ENCODE assay signal across 29 cellular contexts in the genomic region with DNA sequence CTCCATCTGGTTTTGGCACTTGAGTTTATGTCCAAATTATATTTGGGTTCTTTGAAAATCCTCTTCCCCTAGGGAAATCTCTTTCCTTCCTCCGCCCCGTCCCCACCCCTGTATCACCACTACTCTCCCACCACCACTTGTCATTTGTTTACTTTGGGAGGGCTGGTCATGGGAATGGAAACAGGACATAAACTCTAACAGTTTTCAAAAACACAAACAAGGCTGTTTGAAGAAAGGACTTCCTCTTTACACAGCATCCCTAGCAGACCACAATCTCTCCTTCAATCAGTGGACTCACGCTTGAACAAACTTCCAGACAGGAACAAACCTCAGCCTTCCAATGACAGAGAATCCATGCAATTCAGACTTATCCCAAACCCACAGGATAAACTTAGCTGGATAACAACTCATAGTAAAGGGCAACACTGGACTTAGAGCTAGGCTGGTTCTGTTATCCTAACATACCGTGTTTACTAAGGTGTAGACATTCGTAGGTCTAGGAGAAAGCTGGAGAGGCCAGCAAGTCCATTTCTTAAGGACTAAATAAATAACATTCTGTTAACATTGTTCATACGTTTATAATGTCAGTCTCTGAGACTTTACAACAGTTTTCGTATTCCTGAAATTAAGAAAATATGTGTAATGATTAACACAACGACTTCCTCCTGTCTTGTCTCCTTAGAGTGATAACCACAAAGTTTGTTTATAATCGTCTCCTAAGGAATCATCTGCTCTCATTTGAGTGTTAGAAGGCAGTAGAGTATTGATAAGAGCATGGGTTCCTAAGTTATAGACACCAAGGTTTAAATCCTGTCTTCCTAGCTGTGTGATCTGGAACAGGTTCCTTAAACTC. TPM values are rescaled to one million over a fixed set of nuclear protein-coding genes. Genes with fewer than 3 reads are reported as not detected.
DNase-seq lines count a peak whose midpoint lies in the region; ATAC-seq, FAIRE-seq and TF ChIP-seq lines count a peak whose summit lies in the region.
"Had no signal": no experiment of that assay in that cellular context is flagged by ENCODE, and none has a peak within 500 bp of the region (broad histone marks: within the 10 kb centered on the region; RNA-seq: fewer than 3 reads in every experiment).

No MANE protein-coding gene starts in this region.

- no peak overlapping the region for H2AFZ ChIP-seq in GM12878 (ENCODE audit: control insufficient read depth, low read depth, low read length)

- SMC1A ChIA-PET in GM12878 (lab: Charles Lee; ENCODE audit: uncharacterized antibody, unreplicated experiment): no interaction called here

- no peak overlapping the region for H2BK15ac ChIP-seq in mesendoderm (replicated peaks; ENCODE audit: low read depth)

- H3K4me2 ChIP-seq in GM12878 (ENCODE audit: control insufficient read depth, insufficient read depth) (no peak overlapping the region), mesendoderm (ENCODE audit: low read length) (no peak overlapping the region)

- H3K36me3 ChIP-seq in GM12878 (ENCODE audit: control insufficient read depth in 2 of 2, insufficient read depth in 2 of 2, low read length in 1 of 2): no peaks in the 10 kb centered on the region
- H3K36me3 ChIP-seq in mesendoderm (ENCODE audit: control insufficient read depth, insufficient read depth, low read length): no peaks in the 10 kb centered on the region
- H3K36me3 ChIP-seq: esophagus squamous epithelium, heart left ventricle, neutrophil, WERI-Rb-1 had no signal

- H3K79me2 ChIP-seq in GM12878 (ENCODE audit: control insufficient read depth, insufficient read depth, low read length) (no peaks in the 10 kb centered on the region), mesendoderm (ENCODE audit: control insufficient read depth, insufficient read depth, low read length) (no peaks in the 10 kb centered on the region)

- intact Hi-C loops in GM12878 (cut with micrococcal nuclease; ENCODE audit: unreplicated experiment): no loop called here

- H3K27ac ChIP-seq in GM12878 (ENCODE audit: control insufficient read depth, insufficient read depth) (no peak overlapping the region), mesendoderm (ENCODE audit: low read depth, low read length) (no peak overlapping the region)
- H3K27ac ChIP-seq: esophagus squamous epithelium, neutrophil, WERI-Rb-1 had no signal

- H3K27me3 ChIP-seq in GM12878 (replicated peaks in 1 of 2; ENCODE audit: control insufficient read depth in 2 of 2, insufficient read depth in 2 of 2, low read length in 1 of 2) (no peaks in the 10 kb centered on the region), mesendoderm (ENCODE audit: insufficient read depth, low read length, poor library complexity) (no peaks in the 10 kb centered on the region)
- H3K27me3 ChIP-seq: esophagus squamous epithelium, neutrophil had no signal

- no peak for ATAC-seq in GM12878
- no peak for ATAC-seq in activated CD4-positive, CD25-positive, alpha-beta regulatory T cell treated with anti-CD3 and anti-CD28 coated beads, Interleukin-2, amount 50 U/mL, for 24 hours
- ATAC-seq: activated CD8-positive, alpha-beta T cell treated with anti-CD3 and anti-CD28 coated beads, Interleukin-2, amount 10 ng/mL, durations not matched to agents 7 days and 5 days; activated T-cell treated with anti-CD3 and anti-CD28 coated beads, Interleukin-2, amount 50 U/mL, for 72 hours; CD8-positive, alpha-beta T cell; stimulated activated naive CD8-positive, alpha-beta T cell treated with anti-CD3 and anti-CD28 coated beads, Interleukin-15, amount 100 ng/mL, for 72 hours had no signal

- no peaks in the 10 kb centered on the region for H3K9me3 ChIP-seq in GM12878 (replicated peaks; ENCODE audit: control insufficient read depth, insufficient read depth, low read length)
- H3K9me3 ChIP-seq: esophagus squamous epithelium, heart left ventricle, neutrophil had no signal

- peak; percentile 83 for DNase-seq in EH (ENCODE audit: low read depth)
- DNase-seq in OCI-M1 (lab: John Stamatoyannopoulos, UW): peak; percentile 42
- no peak for DNase-seq in GM12878 (ENCODE audit: low read depth, low spot score)
- DNase-seq in kidney tubule cell (ENCODE audit: low spot score): peak; percentile 47
- no peak for DNase-seq in activated CD4-positive, alpha-beta memory T cell treated with anti-CD3 and anti-CD28 coated beads, Interleukin-2, amount 10 ng/mL, durations not matched to agents 7 days and 5 days
- DNase-seq in mesendoderm: no peak
- DNase-seq in NAMALWA (ENCODE audit: low spot score): no peak
- DNase-seq: ACHN; activated CD8-positive, alpha-beta T cell treated with anti-CD3 and anti-CD28 coated beads, Interleukin-2, amount 10 ng/mL, durations not matched to agents 7 days and 5 days; activated naive CD8-positive, alpha-beta T cell treated with anti-CD3 and anti-CD28 coated beads, Interleukin-2, amount 10 ng/mL, durations not matched to agents 7 days and 5 days; activated T-cell treated with anti-CD3 and anti-CD28 coated beads, Interleukin-2, amount 50 U/mL, for 72 hours; CD8-positive, alpha-beta T cell; esophagus squamous epithelium; islet precursor cell; NCI-H1048; NCI-H2081; NCI-H526 treated with DMSO at 0.1 percent for 48 hours; right cardiac atrium; stimulated activated naive CD8-positive, alpha-beta T cell treated with anti-CD3 and anti-CD28 coated beads, Interleukin-15, amount 100 ng/mL, for 72 hours; WERI-Rb-1 had no signal

- H3K9me3 Mint-ChIP-seq in activated CD4-positive, alpha-beta memory T cell treated with anti-CD3 and anti-CD28 coated beads, Interleukin-2, amount 10 ng/mL, durations not matched to agents 7 days and 5 days: no peaks in the 10 kb centered on the region
- H3K9me3 Mint-ChIP-seq: activated naive CD8-positive, alpha-beta T cell treated with anti-CD3 and anti-CD28 coated beads, Interleukin-2, amount 10 ng/mL, durations not matched to agents 7 days and 5 days; activated T-cell treated with anti-CD3 and anti-CD28 coated beads, Interleukin-2, amount 50 U/mL, for 72 hours; CD8-positive, alpha-beta T cell; stimulated activated naive CD8-positive, alpha-beta T cell treated with anti-CD3 and anti-CD28 coated beads, Interleukin-15, amount 100 ng/mL, for 72 hours had no signal

- in situ Hi-C loops in GM12878 (cut with MboI): no loop called here

- H2AK5ac ChIP-seq in mesendoderm (ENCODE audit: low read length): no peak overlapping the region

- no peak overlapping the region for H3K4me3 Mint-ChIP-seq in activated CD4-positive, alpha-beta memory T cell treated with anti-CD3 and anti-CD28 coated beads, Interleukin-2, amount 10 ng/mL, durations not matched to agents 7 days and 5 days
- H3K4me3 Mint-ChIP-seq: activated CD8-positive, alpha-beta T cell treated with anti-CD3 and anti-CD28 coated beads, Interleukin-2, amount 10 ng/mL, durations not matched to agents 7 days and 5 days; activated naive CD8-positive, alpha-beta T cell treated with anti-CD3 and anti-CD28 coated beads, Interleukin-2, amount 10 ng/mL, durations not matched to agents 7 days and 5 days; activated T-cell treated with anti-CD3 and anti-CD28 coated beads, Interleukin-2, amount 50 U/mL, for 72 hours; CD8-positive, alpha-beta T cell; stimulated activated naive CD8-positive, alpha-beta T cell treated with anti-CD3 and anti-CD28 coated beads, Interleukin-15, amount 100 ng/mL, for 72 hours had no signal

- POLR2A ChIA-PET in GM12878 (lab: Charles Lee): no interaction called here
- POLR2A ChIA-PET in activated CD4-positive, alpha-beta memory T cell treated with anti-CD3 and anti-CD28 coated beads, Interleukin-2, amount 10 ng/mL, durations not matched to agents 7 days and 5 days (lab: Charles Lee): no interaction called here

- H3K23ac ChIP-seq in mesendoderm (ENCODE audit: low read length): no peak overlapping the region

- peaks cover 4% of the 10 kb centered on the region for H3K27me3 Mint-ChIP-seq in activated CD4-positive, alpha-beta memory T cell treated with anti-CD3 and anti-CD28 coated beads, Interleukin-2, amount 10 ng/mL, durations not matched to agents 7 days and 5 days

- no peak for TF ChIP-seq RAD21 in GM12878 (IDR thresholded peaks at IDR 0.05; ENCODE audit: insufficient read depth, low read depth, low read length)

- no peak for TF ChIP-seq EP300 in GM12878 (IDR thresholded peaks at IDR 0.05; ENCODE audit: borderline replicate concordance in 1 of 2, control insufficient read depth in 1 of 2, low read depth in 2 of 2, low read length in 2 of 2)

- no TSS peak for BruUV-seq in GM12878 (replicated peaks; lab: Mats Ljungman, UMichigan)

- H3K56ac ChIP-seq in mesendoderm (ENCODE audit: low read length): no peak overlapping the region

- H3K9ac ChIP-seq in GM12878 (ENCODE audit: control insufficient read depth, insufficient read depth, low read length): no peak overlapping the region
- H3K9ac ChIP-seq in mesendoderm (ENCODE audit: low read length): no peak overlapping the region

- no peak overlapping the region for H3K4ac ChIP-seq in mesendoderm (ENCODE audit: low read depth, low read length)

- H3K36me3 Mint-ChIP-seq in activated CD4-positive, alpha-beta memory T cell treated with anti-CD3 and anti-CD28 coated beads, Interleukin-2, amount 10 ng/mL, durations not matched to agents 7 days and 5 days (ENCODE audit: low read depth): no peaks in the 10 kb centered on the region
- H3K36me3 Mint-ChIP-seq: activated naive CD8-positive, alpha-beta T cell treated with anti-CD3 and anti-CD28 coated beads, Interleukin-2, amount 10 ng/mL, durations not matched to agents 7 days and 5 days; CD8-positive, alpha-beta T cell had no signal

- 3% methylated on average over 9 of the region's 9 CpGs for WGBS in GM12878 (ENCODE audit: insufficient coverage, insufficient replicate concordance, low lambda C conversion rate, missing lambda C conversion rate)
- no CpG with 5 or more reads among the region's 9 CpGs for WGBS in mesendoderm (ENCODE audit: extremely low coverage, insufficient coverage, low lambda C conversion rate)

- H3K4me1 ChIP-seq in GM12878 (ENCODE audit: control insufficient read depth, insufficient read depth, low read length) (no peaks in the 10 kb centered on the region), mesendoderm (ENCODE audit: control insufficient read depth, low read depth, low read length) (no peaks in the 10 kb centered on the region)
- H3K4me1 ChIP-seq: esophagus squamous epithelium had no signal

- H3K4me1 Mint-ChIP-seq in activated CD4-positive, alpha-beta memory T cell treated with anti-CD3 and anti-CD28 coated beads, Interleukin-2, amount 10 ng/mL, durations not matched to agents 7 days and 5 days: no peaks in the 10 kb centered on the region
- H3K4me1 Mint-ChIP-seq: activated naive CD8-positive, alpha-beta T cell treated with anti-CD3 and anti-CD28 coated beads, Interleukin-2, amount 10 ng/mL, durations not matched to agents 7 days and 5 days; stimulated activated naive CD8-positive, alpha-beta T cell treated with anti-CD3 and anti-CD28 coated beads, Interleukin-15, amount 100 ng/mL, for 72 hours had no signal

- H4K8ac ChIP-seq in mesendoderm (ENCODE audit: low read depth, low read length): no peak overlapping the region

- H3K27ac Mint-ChIP-seq in activated CD4-positive, alpha-beta memory T cell treated with anti-CD3 and anti-CD28 coated beads, Interleukin-2, amount 10 ng/mL, durations not matched to agents 7 days and 5 days: no peak overlapping the region
- H3K27ac Mint-ChIP-seq: activated CD8-positive, alpha-beta T cell treated with anti-CD3 and anti-CD28 coated beads, Interleukin-2, amount 10 ng/mL, durations not matched to agents 7 days and 5 days; activated naive CD8-positive, alpha-beta T cell treated with anti-CD3 and anti-CD28 coated beads, Interleukin-2, amount 10 ng/mL, durations not matched to agents 7 days and 5 days; activated T-cell treated with anti-CD3 and anti-CD28 coated beads, Interleukin-2, amount 50 U/mL, for 72 hours; CD8-positive, alpha-beta T cell; stimulated activated naive CD8-positive, alpha-beta T cell treated with anti-CD3 and anti-CD28 coated beads, Interleukin-15, amount 100 ng/mL, for 72 hours had no signal

- no peak for TF ChIP-seq POLR2A in GM12878 (IDR thresholded peaks at IDR 0.05; ENCODE audit: low read depth, low read length)

- H3K79me1 ChIP-seq in mesendoderm (ENCODE audit: low read length): no peaks in the 10 kb centered on the region

- no peak overlapping the region for H2BK5ac ChIP-seq in mesendoderm (ENCODE audit: low read length)

- CTCF ChIA-PET in GM12878 (lab: Yijun Ruan, JAX): no interaction called here
- CTCF ChIA-PET in activated CD4-positive, alpha-beta memory T cell treated with anti-CD3 and anti-CD28 coated beads, Interleukin-2, amount 10 ng/mL, durations not matched to agents 7 days and 5 days (lab: Charles Lee): no interaction called here

- RAD21 ChIA-PET in GM12878 (lab: Charles Lee; ENCODE audit: unreplicated experiment): no interaction called here

- no peaks in the 10 kb centered on the region for H4K20me1 ChIP-seq in GM12878 (ENCODE audit: control insufficient read depth, insufficient read depth)

- FAIRE-seq in GM12878 (lab: Jason Lieb, UNC): no peak
- FAIRE-seq: bronchial epithelial cell, G401.6, GM12892 had no signal

- H2BK120ac ChIP-seq in mesendoderm (ENCODE audit: low read depth, low read length): no peak overlapping the region

- H3K18ac ChIP-seq in mesendoderm (ENCODE audit: low read length): no peak overlapping the region

- TF ChIP-seq CTCF in GM12878 (IDR thresholded peaks at IDR 0.05 in 2 of 3, conservative IDR thresholded peaks at IDR 0.05 in 1 of 3; ENCODE audit: control insufficient read depth in 2 of 3, extremely low read depth in 1 of 3, insufficient read depth in 1 of 3, low read depth in 3 of 3, low read length in 3 of 3): no peak

- H3K4me3 ChIP-seq in GM12878 (no peak overlapping the region), mesendoderm (ENCODE audit: low read length) (no peak overlapping the region)
- H3K4me3 ChIP-seq: esophagus squamous epithelium, heart left ventricle had no signal

- no peak overlapping the region for H4K5ac ChIP-seq in mesendoderm (ENCODE audit: low read length)

RNA-seq across cellular contexts. Expression of a gene that starts 44.1 kb away (rescaled TPM):
- not detected in 2 replicates for total RNA-seq in GM12878 (2013; cell fraction: nucleolus; rRNA removed)
- 0.06 TPM in 1 of 2 replicates, not detected in the other for total RNA-seq in GM12878 (2014; rRNA removed)
- not detected in 2 replicates for total RNA-seq in GM12878 (2014; rRNA removed; fragmentation: Illumina TruSeq; extraction: Trizol)
- not detected in 2 replicates for total RNA-seq in GM12878 (2021)
- polyA plus RNA-seq in GM12878 (2011; ENCODE audit: low read depth): 0.12 TPM
- polyA plus RNA-seq in GM12878 (2011; rRNA removed): not detected in 2 replicates
- polyA plus RNA-seq in GM12878 (2011; cell fraction: cytosol; rRNA removed): not detected in 2 replicates
- polyA plus RNA-seq in GM12878 (2011; cell fraction: nucleus; rRNA removed): not detected in 2 replicates
- not detected in 2 replicates for polyA plus RNA-seq in GM12878 (2012)
- not detected in 2 replicates for polyA plus RNA-seq in GM12878 (2014; fragmentation: Illumina TruSeq; extraction: Trizol)
- not detected for polyA plus RNA-seq in GM12878 (2014; fragmentation: Nextera tagmentation; extraction: Ambion mirVana)
- not detected in 2 replicates for polyA plus RNA-seq in GM12878 (2014; rRNA removed)
- not detected for polyA plus RNA-seq in GM12878 (2016; fragmentation: Nextera tagmentation; extraction: Ambion mirVana)
- not detected in 2 replicates for polyA minus RNA-seq in GM12878 (2011; rRNA and poly(A)+ RNA removed)
- not detected in 2 replicates for polyA minus RNA-seq in GM12878 (2011; cell fraction: cytosol; rRNA and poly(A)+ RNA removed)
- polyA minus RNA-seq in GM12878 (2011; cell fraction: nucleus; rRNA and poly(A)+ RNA removed): not detected in 2 replicates
- not detected for total RNA-seq in activated CD4-positive, alpha-beta memory T cell treated with anti-CD3 and anti-CD28 coated beads, Interleukin-2, amount 10 ng/mL, durations not matched to agents 7 days and 5 days
- not detected for polyA plus RNA-seq in mesendoderm (2013, experiment 1 of 2)
- 0.01 TPM for polyA plus RNA-seq in mesendoderm (2013, experiment 2 of 2)
- total RNA-seq: activated CD8-positive, alpha-beta T cell treated with anti-CD3 and anti-CD28 coated beads, Interleukin-2, amount 10 ng/mL, durations not matched to agents 7 days and 5 days; activated naive CD8-positive, alpha-beta T cell treated with anti-CD3 and anti-CD28 coated beads, Interleukin-2, amount 10 ng/mL, durations not matched to agents 7 days and 5 days; activated T-cell treated with anti-CD3 and anti-CD28 coated beads, Interleukin-2, amount 50 U/mL, for 72 hours; bronchial epithelial cell; CD8-positive, alpha-beta T cell; esophagus squamous epithelium; heart left ventricle; mesenteric fat pad; OCI-LY7; right cardiac atrium; urinary bladder had no signal
- polyA plus RNA-seq: heart left ventricle, right cardiac atrium, urinary bladder had no signal

RNA-seq across cellular contexts. Expression of a gene that starts 52.9 kb away (rescaled TPM):
- total RNA-seq in GM12878 (2013; cell fraction: nucleolus; rRNA removed): not detected in 2 replicates
- total RNA-seq in GM12878 (2014; rRNA removed) (not detected in 2 replicates), GM12878 (2014; rRNA removed; fragmentation: Illumina TruSeq; extraction: Trizol) (not detected in 2 replicates), GM12878 (2021) (0.05 and 0.16 TPM in 2 replicates)
- polyA plus RNA-seq in GM12878 (2011; ENCODE audit: low read depth): not detected
- polyA plus RNA-seq in GM12878 (2011; rRNA removed) (not detected in 2 replicates), GM12878 (2014; fragmentation: Illumina TruSeq; extraction: Trizol) (0.03 TPM in 1 of 2 replicates, not detected in the other), GM12878 (2014; fragmentation: Nextera tagmentation; extraction: Ambion mirVana) (not detected), GM12878 (2014; rRNA removed) (not detected in 2 replicates), GM12878 (2016; fragmentation: Nextera tagmentation; extraction: Ambion mirVana) (not detected)
- polyA plus RNA-seq in GM12878 (2011; cell fraction: cytosol; rRNA removed): not detected in 2 replicates
- not detected in 2 replicates for polyA plus RNA-seq in GM12878 (2011; cell fraction: nucleus; rRNA removed)
- not detected in 2 replicates for polyA plus RNA-seq in GM12878 (2012)
- polyA minus RNA-seq in GM12878 (2011; rRNA and poly(A)+ RNA removed): not detected in 2 replicates
- polyA minus RNA-seq in GM12878 (2011; cell fraction: cytosol; rRNA and poly(A)+ RNA removed): not detected in 2 replicates
- polyA minus RNA-seq in GM12878 (2011; cell fraction: nucleus; rRNA and poly(A)+ RNA removed): not detected in 2 replicates
- under 1 TPM; 0.48 to 0.53 TPM for total RNA-seq in activated CD4-positive, alpha-beta memory T cell treated with anti-CD3 and anti-CD28 coated beads, Interleukin-2, amount 10 ng/mL, durations not matched to agents 7 days and 5 days
- 14.2 TPM for polyA plus RNA-seq in mesendoderm (2013, experiment 1 of 2)
- polyA plus RNA-seq in mesendoderm (2013, experiment 2 of 2): 14.1 TPM
- total RNA-seq: CD8-positive, alpha-beta T cell had no signal

RNA-seq across cellular contexts. Expression of a gene that starts 53.7 kb away (rescaled TPM):
- not detected in 2 replicates for total RNA-seq in GM12878 (2013; cell fraction: nucleolus; rRNA removed)
- total RNA-seq in GM12878 (2014; rRNA removed) (not detected in 2 replicates), GM12878 (2014; rRNA removed; fragmentation: Illumina TruSeq; extraction: Trizol) (not detected in 2 replicates), GM12878 (2021) (not detected in 2 replicates)
- not detected for polyA plus RNA-seq in GM12878 (2011; ENCODE audit: low read depth)
- polyA plus RNA-seq in GM12878 (2011; rRNA removed) (not detected in 2 replicates), GM12878 (2014; fragmentation: Illumina TruSeq; extraction: Trizol) (not detected in 2 replicates), GM12878 (2014; fragmentation: Nextera tagmentation; extraction: Ambion mirVana) (not detected), GM12878 (2014; rRNA removed) (0.14 TPM in 1 of 2 replicates, not detected in the other), GM12878 (2016; fragmentation: Nextera tagmentation; extraction: Ambion mirVana) (not detected)
- polyA plus RNA-seq in GM12878 (2011; cell fraction: cytosol; rRNA removed): 0.27 TPM in 1 of 2 replicates, not detected in the other
- not detected in 2 replicates for polyA plus RNA-seq in GM12878 (2011; cell fraction: nucleus; rRNA removed)
- polyA plus RNA-seq in GM12878 (2012): not detected in 2 replicates
- not detected in 2 replicates for polyA minus RNA-seq in GM12878 (2011; rRNA and poly(A)+ RNA removed)
- polyA minus RNA-seq in GM12878 (2011; cell fraction: cytosol; rRNA and poly(A)+ RNA removed): not detected in 2 replicates
- polyA minus RNA-seq in GM12878 (2011; cell fraction: nucleus; rRNA and poly(A)+ RNA removed): 0.24 and 2.0 TPM in 2 replicates
- total RNA-seq in activated CD4-positive, alpha-beta memory T cell treated with anti-CD3 and anti-CD28 coated beads, Interleukin-2, amount 10 ng/mL, durations not matched to agents 7 days and 5 days: not detected
- polyA plus RNA-seq in mesendoderm (2013, experiment 1 of 2): not detected
- not detected for polyA plus RNA-seq in mesendoderm (2013, experiment 2 of 2)
- total RNA-seq: activated CD8-positive, alpha-beta T cell treated with anti-CD3 and anti-CD28 coated beads, Interleukin-2, amount 10 ng/mL, durations not matched to agents 7 days and 5 days; activated naive CD8-positive, alpha-beta T cell treated with anti-CD3 and anti-CD28 coated beads, Interleukin-2, amount 10 ng/mL, durations not matched to agents 7 days and 5 days; activated T-cell treated with anti-CD3 and anti-CD28 coated beads, Interleukin-2, amount 50 U/mL, for 72 hours; CD8-positive, alpha-beta T cell; heart left ventricle; mesenteric fat pad; OCI-LY7; right cardiac atrium; urinary bladder had no signal
- polyA plus RNA-seq: heart left ventricle, right cardiac atrium, urinary bladder had no signal

Comparison
In these comparisons a context has a peak if more than half of its experiments do, and no peak if none do; other contexts are left out.
1. DNase-seq: peak in EH (single experiment), OCI-M1 (single experiment) and kidney tubule cell (single experiment); none in GM12878 (single experiment), activated CD4-positive, alpha-beta memory T cell treated with anti-CD3 and anti-CD28 coated beads, Interleukin-2, amount 10 ng/mL, durations not matched to agents 7 days and 5 days (single experiment), mesendoderm (single experiment) and NAMALWA (single experiment).